In the genomic region with DNA sequence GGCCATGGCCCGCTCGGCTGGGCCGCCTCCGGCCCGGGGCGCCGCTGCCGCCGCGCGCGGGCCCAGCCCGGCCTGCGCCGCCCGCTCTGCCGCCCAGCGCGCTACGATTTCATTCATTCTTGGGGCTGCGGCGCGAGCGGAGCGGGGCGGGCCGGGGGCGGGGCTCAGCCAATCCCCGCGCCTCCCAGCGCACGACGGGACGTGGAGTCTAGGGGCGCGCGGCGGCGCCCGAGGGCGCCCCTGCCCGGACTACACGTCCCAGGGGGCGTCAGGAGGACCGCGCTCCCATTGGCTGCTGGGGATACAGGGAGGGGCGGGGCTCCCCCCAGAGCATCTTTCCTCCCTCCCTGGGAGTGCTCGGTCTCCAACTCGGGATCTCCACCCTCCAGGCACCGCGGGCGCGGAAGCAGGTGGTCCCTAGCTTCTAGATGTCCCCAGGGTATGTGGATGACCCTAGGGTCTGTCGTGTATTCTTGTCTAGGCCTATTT, we compare ENCODE assay signal across 1 cellular context.
TF ChIP-seq lines count a peak whose summit lies in the region.

No MANE protein-coding gene starts in this region.

TF ChIP-seq in K562, 482 proteins besides CTCF, POLR2A, EP300 and RAD21 (continued from another document and continues in another):
- TF ChIP-seq, protein P1, sequence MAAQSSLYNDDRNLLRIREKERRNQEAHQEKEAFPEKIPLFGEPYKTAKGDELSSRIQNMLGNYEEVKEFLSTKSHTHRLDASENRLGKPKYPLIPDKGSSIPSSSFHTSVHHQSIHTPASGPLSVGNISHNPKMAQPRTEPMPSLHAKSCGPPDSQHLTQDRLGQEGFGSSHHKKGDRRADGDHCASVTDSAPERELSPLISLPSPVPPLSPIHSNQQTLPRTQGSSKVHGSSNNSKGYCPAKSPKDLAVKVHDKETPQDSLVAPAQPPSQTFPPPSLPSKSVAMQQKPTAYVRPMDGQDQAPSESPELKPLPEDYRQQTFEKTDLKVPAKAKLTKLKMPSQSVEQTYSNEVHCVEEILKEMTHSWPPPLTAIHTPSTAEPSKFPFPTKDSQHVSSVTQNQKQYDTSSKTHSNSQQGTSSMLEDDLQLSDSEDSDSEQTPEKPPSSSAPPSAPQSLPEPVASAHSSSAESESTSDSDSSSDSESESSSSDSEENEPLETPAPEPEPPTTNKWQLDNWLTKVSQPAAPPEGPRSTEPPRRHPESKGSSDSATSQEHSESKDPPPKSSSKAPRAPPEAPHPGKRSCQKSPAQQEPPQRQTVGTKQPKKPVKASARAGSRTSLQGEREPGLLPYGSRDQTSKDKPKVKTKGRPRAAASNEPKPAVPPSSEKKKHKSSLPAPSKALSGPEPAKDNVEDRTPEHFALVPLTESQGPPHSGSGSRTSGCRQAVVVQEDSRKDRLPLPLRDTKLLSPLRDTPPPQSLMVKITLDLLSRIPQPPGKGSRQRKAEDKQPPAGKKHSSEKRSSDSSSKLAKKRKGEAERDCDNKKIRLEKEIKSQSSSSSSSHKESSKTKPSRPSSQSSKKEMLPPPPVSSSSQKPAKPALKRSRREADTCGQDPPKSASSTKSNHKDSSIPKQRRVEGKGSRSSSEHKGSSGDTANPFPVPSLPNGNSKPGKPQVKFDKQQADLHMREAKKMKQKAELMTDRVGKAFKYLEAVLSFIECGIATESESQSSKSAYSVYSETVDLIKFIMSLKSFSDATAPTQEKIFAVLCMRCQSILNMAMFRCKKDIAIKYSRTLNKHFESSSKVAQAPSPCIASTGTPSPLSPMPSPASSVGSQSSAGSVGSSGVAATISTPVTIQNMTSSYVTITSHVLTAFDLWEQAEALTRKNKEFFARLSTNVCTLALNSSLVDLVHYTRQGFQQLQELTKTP (IDR thresholded peaks at IDR 0.05; ENCODE audit: low read depth in 1 of 2, partially characterized antibody in 2 of 2) = peak in 1 of 2 experiments; percentile 93
- TF ChIP-seq PCBP2 (IDR thresholded peaks at IDR 0.05; ENCODE audit: low read depth, low read length, poor library complexity, severe bottlenecking) = no peak
- TF ChIP-seq ZNF124 (CRISPR knock-in tag; IDR thresholded peaks at IDR 0.05) = no peak
- no peak for TF ChIP-seq EHMT2 (IDR thresholded peaks at IDR 0.05)
- TF ChIP-seq KDM4B (IDR thresholded peaks at IDR 0.05; ENCODE audit: borderline replicate concordance in 2 of 2, low read depth in 1 of 2) = 0 out of 4 replicates have a peak, but pooled peaks of 1 of the 2 experiments have one; percentile 57
- TF ChIP-seq, protein P2, sequence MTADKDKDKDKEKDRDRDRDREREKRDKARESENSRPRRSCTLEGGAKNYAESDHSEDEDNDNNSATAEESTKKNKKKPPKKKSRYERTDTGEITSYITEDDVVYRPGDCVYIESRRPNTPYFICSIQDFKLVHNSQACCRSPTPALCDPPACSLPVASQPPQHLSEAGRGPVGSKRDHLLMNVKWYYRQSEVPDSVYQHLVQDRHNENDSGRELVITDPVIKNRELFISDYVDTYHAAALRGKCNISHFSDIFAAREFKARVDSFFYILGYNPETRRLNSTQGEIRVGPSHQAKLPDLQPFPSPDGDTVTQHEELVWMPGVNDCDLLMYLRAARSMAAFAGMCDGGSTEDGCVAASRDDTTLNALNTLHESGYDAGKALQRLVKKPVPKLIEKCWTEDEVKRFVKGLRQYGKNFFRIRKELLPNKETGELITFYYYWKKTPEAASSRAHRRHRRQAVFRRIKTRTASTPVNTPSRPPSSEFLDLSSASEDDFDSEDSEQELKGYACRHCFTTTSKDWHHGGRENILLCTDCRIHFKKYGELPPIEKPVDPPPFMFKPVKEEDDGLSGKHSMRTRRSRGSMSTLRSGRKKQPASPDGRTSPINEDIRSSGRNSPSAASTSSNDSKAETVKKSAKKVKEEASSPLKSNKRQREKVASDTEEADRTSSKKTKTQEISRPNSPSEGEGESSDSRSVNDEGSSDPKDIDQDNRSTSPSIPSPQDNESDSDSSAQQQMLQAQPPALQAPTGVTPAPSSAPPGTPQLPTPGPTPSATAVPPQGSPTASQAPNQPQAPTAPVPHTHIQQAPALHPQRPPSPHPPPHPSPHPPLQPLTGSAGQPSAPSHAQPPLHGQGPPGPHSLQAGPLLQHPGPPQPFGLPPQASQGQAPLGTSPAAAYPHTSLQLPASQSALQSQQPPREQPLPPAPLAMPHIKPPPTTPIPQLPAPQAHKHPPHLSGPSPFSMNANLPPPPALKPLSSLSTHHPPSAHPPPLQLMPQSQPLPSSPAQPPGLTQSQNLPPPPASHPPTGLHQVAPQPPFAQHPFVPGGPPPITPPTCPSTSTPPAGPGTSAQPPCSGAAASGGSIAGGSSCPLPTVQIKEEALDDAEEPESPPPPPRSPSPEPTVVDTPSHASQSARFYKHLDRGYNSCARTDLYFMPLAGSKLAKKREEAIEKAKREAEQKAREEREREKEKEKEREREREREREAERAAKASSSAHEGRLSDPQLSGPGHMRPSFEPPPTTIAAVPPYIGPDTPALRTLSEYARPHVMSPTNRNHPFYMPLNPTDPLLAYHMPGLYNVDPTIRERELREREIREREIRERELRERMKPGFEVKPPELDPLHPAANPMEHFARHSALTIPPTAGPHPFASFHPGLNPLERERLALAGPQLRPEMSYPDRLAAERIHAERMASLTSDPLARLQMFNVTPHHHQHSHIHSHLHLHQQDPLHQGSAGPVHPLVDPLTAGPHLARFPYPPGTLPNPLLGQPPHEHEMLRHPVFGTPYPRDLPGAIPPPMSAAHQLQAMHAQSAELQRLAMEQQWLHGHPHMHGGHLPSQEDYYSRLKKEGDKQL (CRISPR knock-in tag; IDR thresholded peaks at IDR 0.05; ENCODE audit: borderline replicate concordance) = no peak
- TF ChIP-seq, protein P3, sequence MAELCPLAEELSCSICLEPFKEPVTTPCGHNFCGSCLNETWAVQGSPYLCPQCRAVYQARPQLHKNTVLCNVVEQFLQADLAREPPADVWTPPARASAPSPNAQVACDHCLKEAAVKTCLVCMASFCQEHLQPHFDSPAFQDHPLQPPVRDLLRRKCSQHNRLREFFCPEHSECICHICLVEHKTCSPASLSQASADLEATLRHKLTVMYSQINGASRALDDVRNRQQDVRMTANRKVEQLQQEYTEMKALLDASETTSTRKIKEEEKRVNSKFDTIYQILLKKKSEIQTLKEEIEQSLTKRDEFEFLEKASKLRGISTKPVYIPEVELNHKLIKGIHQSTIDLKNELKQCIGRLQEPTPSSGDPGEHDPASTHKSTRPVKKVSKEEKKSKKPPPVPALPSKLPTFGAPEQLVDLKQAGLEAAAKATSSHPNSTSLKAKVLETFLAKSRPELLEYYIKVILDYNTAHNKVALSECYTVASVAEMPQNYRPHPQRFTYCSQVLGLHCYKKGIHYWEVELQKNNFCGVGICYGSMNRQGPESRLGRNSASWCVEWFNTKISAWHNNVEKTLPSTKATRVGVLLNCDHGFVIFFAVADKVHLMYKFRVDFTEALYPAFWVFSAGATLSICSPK (IDR thresholded peaks at IDR 0.05; ENCODE audit: borderline replicate concordance) = no peak
- TF ChIP-seq, protein P4, sequence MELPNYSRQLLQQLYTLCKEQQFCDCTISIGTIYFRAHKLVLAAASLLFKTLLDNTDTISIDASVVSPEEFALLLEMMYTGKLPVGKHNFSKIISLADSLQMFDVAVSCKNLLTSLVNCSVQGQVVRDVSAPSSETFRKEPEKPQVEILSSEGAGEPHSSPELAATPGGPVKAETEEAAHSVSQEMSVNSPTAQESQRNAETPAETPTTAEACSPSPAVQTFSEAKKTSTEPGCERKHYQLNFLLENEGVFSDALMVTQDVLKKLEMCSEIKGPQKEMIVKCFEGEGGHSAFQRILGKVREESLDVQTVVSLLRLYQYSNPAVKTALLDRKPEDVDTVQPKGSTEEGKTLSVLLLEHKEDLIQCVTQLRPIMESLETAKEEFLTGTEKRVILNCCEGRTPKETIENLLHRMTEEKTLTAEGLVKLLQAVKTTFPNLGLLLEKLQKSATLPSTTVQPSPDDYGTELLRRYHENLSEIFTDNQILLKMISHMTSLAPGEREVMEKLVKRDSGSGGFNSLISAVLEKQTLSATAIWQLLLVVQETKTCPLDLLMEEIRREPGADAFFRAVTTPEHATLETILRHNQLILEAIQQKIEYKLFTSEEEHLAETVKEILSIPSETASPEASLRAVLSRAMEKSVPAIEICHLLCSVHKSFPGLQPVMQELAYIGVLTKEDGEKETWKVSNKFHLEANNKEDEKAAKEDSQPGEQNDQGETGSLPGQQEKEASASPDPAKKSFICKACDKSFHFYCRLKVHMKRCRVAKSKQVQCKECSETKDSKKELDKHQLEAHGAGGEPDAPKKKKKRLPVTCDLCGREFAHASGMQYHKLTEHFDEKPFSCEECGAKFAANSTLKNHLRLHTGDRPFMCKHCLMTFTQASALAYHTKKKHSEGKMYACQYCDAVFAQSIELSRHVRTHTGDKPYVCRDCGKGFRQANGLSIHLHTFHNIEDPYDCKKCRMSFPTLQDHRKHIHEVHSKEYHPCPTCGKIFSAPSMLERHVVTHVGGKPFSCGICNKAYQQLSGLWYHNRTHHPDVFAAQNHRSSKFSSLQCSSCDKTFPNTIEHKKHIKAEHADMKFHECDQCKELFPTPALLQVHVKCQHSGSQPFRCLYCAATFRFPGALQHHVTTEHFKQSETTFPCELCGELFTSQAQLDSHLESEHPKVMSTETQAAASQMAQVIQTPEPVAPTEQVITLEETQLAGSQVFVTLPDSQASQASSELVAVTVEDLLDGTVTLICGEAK (IDR thresholded peaks at IDR 0.05) = no peak
- TF ChIP-seq, protein P4 (CRISPR knock-in tag; IDR thresholded peaks at IDR 0.05) = no peak
- peak; percentile 81 for TF ChIP-seq ZNF143 (CRISPR knock-in tag; IDR thresholded peaks at IDR 0.05)
- TF ChIP-seq HDAC1 (IDR thresholded peaks at IDR 0.05) = peak in 1 of 2 experiments; percentile 76; a peak in 2 of 4 replicates
- TF ChIP-seq SP1 (CRISPR knock-in tag; IDR thresholded peaks at IDR 0.05) = peak; percentile 65
- TF ChIP-seq ZNF445 (CRISPR knock-in tag; IDR thresholded peaks at IDR 0.05; ENCODE audit: low read depth) = no peak
- TF ChIP-seq, protein P5, sequence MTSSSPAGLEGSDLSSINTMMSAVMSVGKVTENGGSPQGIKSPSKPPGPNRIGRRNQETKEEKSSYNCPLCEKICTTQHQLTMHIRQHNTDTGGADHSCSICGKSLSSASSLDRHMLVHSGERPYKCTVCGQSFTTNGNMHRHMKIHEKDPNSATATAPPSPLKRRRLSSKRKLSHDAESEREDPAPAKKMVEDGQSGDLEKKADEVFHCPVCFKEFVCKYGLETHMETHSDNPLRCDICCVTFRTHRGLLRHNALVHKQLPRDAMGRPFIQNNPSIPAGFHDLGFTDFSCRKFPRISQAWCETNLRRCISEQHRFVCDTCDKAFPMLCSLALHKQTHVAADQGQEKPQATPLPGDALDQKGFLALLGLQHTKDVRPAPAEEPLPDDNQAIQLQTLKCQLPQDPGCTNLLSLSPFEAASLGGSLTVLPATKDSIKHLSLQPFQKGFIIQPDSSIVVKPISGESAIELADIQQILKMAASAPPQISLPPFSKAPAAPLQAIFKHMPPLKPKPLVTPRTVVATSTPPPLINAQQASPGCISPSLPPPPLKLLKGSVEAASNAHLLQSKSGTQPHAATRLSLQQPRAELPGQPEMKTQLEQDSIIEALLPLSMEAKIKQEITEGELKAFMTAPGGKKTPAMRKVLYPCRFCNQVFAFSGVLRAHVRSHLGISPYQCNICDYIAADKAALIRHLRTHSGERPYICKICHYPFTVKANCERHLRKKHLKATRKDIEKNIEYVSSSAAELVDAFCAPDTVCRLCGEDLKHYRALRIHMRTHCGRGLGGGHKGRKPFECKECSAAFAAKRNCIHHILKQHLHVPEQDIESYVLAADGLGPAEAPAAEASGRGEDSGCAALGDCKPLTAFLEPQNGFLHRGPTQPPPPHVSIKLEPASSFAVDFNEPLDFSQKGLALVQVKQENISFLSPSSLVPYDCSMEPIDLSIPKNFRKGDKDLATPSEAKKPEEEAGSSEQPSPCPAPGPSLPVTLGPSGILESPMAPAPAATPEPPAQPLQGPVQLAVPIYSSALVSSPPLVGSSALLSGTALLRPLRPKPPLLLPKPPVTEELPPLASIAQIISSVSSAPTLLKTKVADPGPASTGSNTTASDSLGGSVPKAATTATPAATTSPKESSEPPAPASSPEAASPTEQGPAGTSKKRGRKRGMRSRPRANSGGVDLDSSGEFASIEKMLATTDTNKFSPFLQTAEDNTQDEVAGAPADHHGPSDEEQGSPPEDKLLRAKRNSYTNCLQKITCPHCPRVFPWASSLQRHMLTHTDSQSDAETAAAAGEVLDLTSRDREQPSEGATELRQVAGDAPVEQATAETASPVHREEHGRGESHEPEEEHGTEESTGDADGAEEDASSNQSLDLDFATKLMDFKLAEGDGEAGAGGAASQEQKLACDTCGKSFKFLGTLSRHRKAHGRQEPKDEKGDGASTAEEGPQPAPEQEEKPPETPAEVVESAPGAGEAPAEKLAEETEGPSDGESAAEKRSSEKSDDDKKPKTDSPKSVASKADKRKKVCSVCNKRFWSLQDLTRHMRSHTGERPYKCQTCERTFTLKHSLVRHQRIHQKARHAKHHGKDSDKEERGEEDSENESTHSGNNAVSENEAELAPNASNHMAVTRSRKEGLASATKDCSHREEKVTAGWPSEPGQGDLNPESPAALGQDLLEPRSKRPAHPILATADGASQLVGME (CRISPR knock-in tag; IDR thresholded peaks at IDR 0.05) = peak; percentile 99
- peak; percentile 23; the same call in 1 of the 2 replicates for TF ChIP-seq POLR2G (IDR thresholded peaks at IDR 0.05; ENCODE audit: low read depth, low read length)
